8 cellular contexts compared by ENCODE assay signal in genomic region chr13:49110122-49110831, GRCh38.
DNase-seq lines count a peak whose midpoint lies in the region; ATAC-seq and TF ChIP-seq lines count a peak whose summit lies in the region.

No MANE protein-coding gene starts in this region.

- no peak for TF ChIP-seq CTCF in coronary artery (IDR thresholded peaks at IDR 0.05)

- ATAC-seq in HG02981 (IDR thresholded peaks at IDR 0.05; ENCODE audit: unreplicated experiment) (peak; percentile 54), GM19324 (IDR thresholded peaks at IDR 0.05; ENCODE audit: low FRiP score, unreplicated experiment) (no peak)

- peak overlapping the region; percentile 12 to 46 for H3K27ac ChIP-seq in coronary artery

- peak overlapping the region; percentile 69 for H3K4me3 ChIP-seq in coronary artery

- DNase-seq in ELF-1 (ENCODE audit: low read depth, low spot score) (peak; percentile 90), NCI-H510A treated with DMSO at 0.1 percent for 48 hours (lab: John Stamatoyannopoulos, UW) (peak; percentile 14), coronary artery (ENCODE audit: low spot score) (peak; percentile 78), left kidney (ENCODE audit: low read depth, low spot score) (peak; percentile 96)
- DNase-seq in activated CD4-positive, alpha-beta T cell treated with anti-CD3 and anti-CD28 coated beads for 4 hours, result peak; percentile 65 to 69
- DNase-seq in stimulated activated CD4-positive, alpha-beta T cell treated with anti-CD3 and anti-CD28 coated beads, Interleukin-1b, Interleukin-23, amount 100 ng/mL, for 4 hours (ENCODE audit: low read depth in 2 of 2), result peak; percentile 51

Comparison
In these comparisons a context has a peak if more than half of its experiments do, and no peak if none do; other contexts are left out.
1. DNase-seq: peak in every context shown above with its lines; median percentile 96 in left kidney; 90 in ELF-1; 78 in coronary artery; 67 in activated CD4-positive, alpha-beta T cell treated with anti-CD3 and anti-CD28 coated beads for 4 hours; 51 in stimulated activated CD4-positive, alpha-beta T cell treated with anti-CD3 and anti-CD28 coated beads, Interleukin-1b, Interleukin-23, amount 100 ng/mL, for 4 hours; 14 in NCI-H510A treated with DMSO at 0.1 percent for 48 hours.